17 cellular contexts compared by ENCODE assay signal in the genomic region with DNA sequence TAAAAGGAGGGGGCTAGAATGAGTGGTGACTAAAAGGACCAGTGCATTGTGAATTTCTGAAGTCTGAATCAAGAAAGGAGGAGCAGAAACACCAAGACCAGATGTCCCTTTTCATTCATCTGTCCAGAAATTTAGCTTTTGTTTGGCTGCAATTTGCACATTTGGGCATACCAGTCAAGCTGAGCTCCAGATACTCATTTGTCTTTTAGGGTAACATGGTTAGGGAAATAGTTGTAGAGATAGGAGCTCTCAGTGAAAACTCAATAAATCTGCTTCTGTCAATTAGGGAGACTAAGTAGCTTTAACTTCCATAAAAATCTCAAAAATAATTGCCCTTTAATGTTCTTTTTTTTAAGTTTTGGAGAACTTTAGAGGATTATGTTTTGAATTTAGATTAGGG. TPM values are rescaled to one million over a fixed set of nuclear protein-coding genes. Genes with fewer than 3 reads are reported as not detected.
A peak's percentile ranks its signal among the peaks of the same experiment; 100 is the strongest.
DNase-seq lines count a peak whose midpoint lies in the region; ATAC-seq and TF ChIP-seq lines count a peak whose summit lies in the region.
"Had no signal": no experiment of that assay in that cellular context is flagged by ENCODE, and none has a peak within 500 bp of the region (broad histone marks: within the 10 kb centered on the region; RNA-seq: fewer than 3 reads in every experiment).

No MANE protein-coding gene starts in this region.

- peak in 1 of 2 experiments; percentile 72; a peak in 2 of 4 replicates for TF ChIP-seq EP300 in SK-N-SH (IDR thresholded peaks at IDR 0.05; ENCODE audit: borderline replicate concordance in 1 of 2, low read depth in 1 of 2, low read length in 1 of 2)

- H3K36me3 ChIP-seq in SK-N-SH (replicated peaks in 1 of 2; ENCODE audit: control insufficient read depth in 1 of 2, insufficient read depth in 2 of 2, low read length in 1 of 2) (no peaks in the 10 kb centered on the region), fibroblast of lung (ENCODE audit: control insufficient read depth, insufficient read depth, low read length) (no peaks in the 10 kb centered on the region), neuronal stem cell (replicated peaks in 1 of 2; ENCODE audit: control insufficient read depth in 2 of 2, insufficient read depth in 2 of 2, low read length in 2 of 2) (no peaks in the 10 kb centered on the region)

- DNase-seq in AG10803 (ENCODE audit: low read depth) = peak; percentile 33
- DNase-seq in LHCN-M2 (ENCODE audit: low read depth) = peak; percentile 31
- peak; percentile 31 for DNase-seq in SK-N-SH
- DNase-seq in fibroblast of lung (ENCODE audit: low read depth in 2 of 2) = peak; percentile 16 to 47
- DNase-seq in NCI-H1417 (lab: John Stamatoyannopoulos, UW) = no peak
- no peak for DNase-seq in neuronal stem cell (ENCODE audit: low spot score)
- DNase-seq: C1 segment of cervical spinal cord; Calu3; CD4-positive, alpha-beta T cell; DMS153; DMS79 treated with DMSO at 0.1 percent for 48 hours; EL; GOT3; H9 had no signal

- H2AK5ac ChIP-seq in neuronal stem cell (ENCODE audit: low read depth, low read length) = no peak overlapping the region

- H2BK120ac ChIP-seq in neuronal stem cell (ENCODE audit: low read depth, low read length) = no peak overlapping the region

- H3K4me3 ChIP-seq in AG10803 (ENCODE audit: low read length) = no peak overlapping the region
- no peak overlapping the region for H3K4me3 ChIP-seq in SK-N-SH (ENCODE audit: low read depth in 2 of 2, low read length in 1 of 2)
- H3K4me3 ChIP-seq in fibroblast of lung (replicated peaks in 1 of 4; ENCODE audit: control extremely low read depth in 1 of 4, insufficient read depth in 1 of 4, low read depth in 3 of 4, low read length in 4 of 4) = no peak overlapping the region
- no peak overlapping the region for H3K4me3 ChIP-seq in neuronal stem cell (ENCODE audit: low read length in 2 of 2)

- no peak overlapping the region for H3K14ac ChIP-seq in neuronal stem cell (ENCODE audit: low read length)

- POLR2A ChIA-PET in SK-N-SH (lab: Yijun Ruan, JAX) = no interaction called here

- CTCF ChIA-PET in SK-N-SH (lab: Yijun Ruan, JAX) = interaction anchor here (0.9 to 4.2 kb wide), 8 partner anchors 8 to 448 kb away, joined by 3 to 16 read pairs (median 4); no protein-coding TSS in a partner anchor

- H2AFZ ChIP-seq in SK-N-SH (ENCODE audit: low read depth) (no peak overlapping the region), fibroblast of lung (ENCODE audit: low read length) (no peak overlapping the region), neuronal stem cell (ENCODE audit: low read length) (no peak overlapping the region)

- no peak overlapping the region for H4K8ac ChIP-seq in neuronal stem cell (ENCODE audit: low read depth, low read length)

- no peak overlapping the region for H3K4me3 Mint-ChIP-seq in activated T-helper 17 cell treated with anti-CD3 and anti-CD28 coated beads, Interleukin-2, amount 50 U/mL, for 72 hours
- H3K4me3 Mint-ChIP-seq: CD4-positive, alpha-beta T cell; H9 had no signal

- no peaks in the 10 kb centered on the region for H3K9me2 ChIP-seq in SK-N-SH

- H3K27ac ChIP-seq in SK-N-SH (ENCODE audit: low read depth in 2 of 2, low read length in 1 of 2) (peak overlapping the region in 1 of 2 experiments; percentile 70; a peak in 2 of 4 replicates), fibroblast of lung (ENCODE audit: insufficient read depth, low read length) (no peak overlapping the region), neuronal stem cell (replicated peaks; ENCODE audit: low read length) (no peak overlapping the region)
- H3K27ac ChIP-seq: 22Rv1 had no signal

- H3K9me3 ChIP-seq in SK-N-SH (no peaks in the 10 kb centered on the region), fibroblast of lung (ENCODE audit: control insufficient read depth, insufficient read depth, low read depth, low read length) (no peaks in the 10 kb centered on the region), neuronal stem cell (replicated peaks in 1 of 2; ENCODE audit: control insufficient read depth in 2 of 2, insufficient read depth in 1 of 2, low read depth in 1 of 2, low read length in 2 of 2) (no peaks in the 10 kb centered on the region)

- no peak overlapping the region for H4K91ac ChIP-seq in neuronal stem cell (ENCODE audit: low read depth, low read length, poor library complexity)

- H3K4me1 ChIP-seq in SK-N-SH (ENCODE audit: control insufficient read depth in 1 of 2, insufficient read depth in 2 of 2, low read depth in 1 of 2, low read length in 1 of 2) = peaks cover 0 to 38% of the 10 kb centered on the region in 2 experiments; a peak in 2 of 4 replicates
- no peaks in the 10 kb centered on the region for H3K4me1 ChIP-seq in fibroblast of lung (ENCODE audit: control insufficient read depth, extremely low read depth, insufficient read depth, low read length)
- H3K4me1 ChIP-seq in neuronal stem cell (ENCODE audit: control insufficient read depth in 2 of 2, insufficient read depth in 1 of 2, low read depth in 1 of 2, low read length in 2 of 2) = peaks cover 5 to 18% of the 10 kb centered on the region in 2 donors

- no peak overlapping the region for H3K23ac ChIP-seq in neuronal stem cell (ENCODE audit: low read depth, low read length, poor library complexity)

- H2BK5ac ChIP-seq in neuronal stem cell (ENCODE audit: low read length) = no peak overlapping the region

- peaks cover 22% of the 10 kb centered on the region for H3K4me1 Mint-ChIP-seq in activated T-helper 17 cell treated with anti-CD3 and anti-CD28 coated beads, Interleukin-2, amount 50 U/mL, for 72 hours

- no peaks in the 10 kb centered on the region for H3K27me3 Mint-ChIP-seq in activated T-helper 17 cell treated with anti-CD3 and anti-CD28 coated beads, Interleukin-2, amount 50 U/mL, for 72 hours
- H3K27me3 Mint-ChIP-seq: CD4-positive, alpha-beta T cell had no signal

- no peak for ATAC-seq in GM18868 (IDR thresholded peaks at IDR 0.05; ENCODE audit: unreplicated experiment)
- ATAC-seq in activated T-helper 17 cell treated with anti-CD3 and anti-CD28 coated beads, Interleukin-2, amount 50 U/mL, for 72 hours (replicated peaks) = no peak

- H2BK12ac ChIP-seq in neuronal stem cell (ENCODE audit: low read length) = no peak overlapping the region

- H3K18ac ChIP-seq in neuronal stem cell (ENCODE audit: low read length) = no peak overlapping the region

- H4K20me1 ChIP-seq in SK-N-SH (ENCODE audit: insufficient read depth) (no peaks in the 10 kb centered on the region), fibroblast of lung (ENCODE audit: control insufficient read depth, extremely low read depth, insufficient read depth, low read length) (no peaks in the 10 kb centered on the region)

- H3K79me2 ChIP-seq in SK-N-SH (ENCODE audit: insufficient read depth) (no peaks in the 10 kb centered on the region), fibroblast of lung (ENCODE audit: control insufficient read depth, insufficient read depth, low read length) (no peaks in the 10 kb centered on the region)

- H2BK15ac ChIP-seq in neuronal stem cell (ENCODE audit: low read length) = no peak overlapping the region

- H3K9me3 Mint-ChIP-seq in activated T-helper 17 cell treated with anti-CD3 and anti-CD28 coated beads, Interleukin-2, amount 50 U/mL, for 72 hours = no peaks in the 10 kb centered on the region
- H3K9me3 Mint-ChIP-seq: CD4-positive, alpha-beta T cell; H9 had no signal

- TF ChIP-seq CTCF in AG10803 (conservative IDR thresholded peaks at IDR 0.05; ENCODE audit: low read length) (no peak), SK-N-SH (IDR thresholded peaks at IDR 0.05) (no peak), fibroblast of lung (conservative IDR thresholded peaks at IDR 0.05 in 1 of 2, IDR thresholded peaks at IDR 0.05 in 1 of 2; ENCODE audit: low read depth in 1 of 2, low read length in 2 of 2) (no peak)

- no peaks in the 10 kb centered on the region for H3F3A ChIP-seq in SK-N-SH (replicated peaks; ENCODE audit: insufficient read depth)

- H3K4ac ChIP-seq in neuronal stem cell (ENCODE audit: low read length) = no peak overlapping the region

- no peak for TF ChIP-seq RAD21 in SK-N-SH (IDR thresholded peaks at IDR 0.05; ENCODE audit: low read length)

- H3K27me3 ChIP-seq in SK-N-SH (ENCODE audit: insufficient read depth) (no peaks in the 10 kb centered on the region), fibroblast of lung (ENCODE audit: control insufficient read depth, insufficient read depth, low read length) (no peaks in the 10 kb centered on the region), neuronal stem cell (ENCODE audit: control insufficient read depth in 3 of 3, insufficient read depth in 3 of 3, low read depth in 1 of 3, low read length in 3 of 3) (no peaks in the 10 kb centered on the region)

- H3K36me3 Mint-ChIP-seq in activated T-helper 17 cell treated with anti-CD3 and anti-CD28 coated beads, Interleukin-2, amount 50 U/mL, for 72 hours (ENCODE audit: low read depth) = no peaks in the 10 kb centered on the region

- no peak overlapping the region for H3K4me2 ChIP-seq in SK-N-SH
- H3K4me2 ChIP-seq in fibroblast of lung (ENCODE audit: extremely low read depth, insufficient read depth, low read length) = no peak overlapping the region
- H3K4me2 ChIP-seq in neuronal stem cell (ENCODE audit: insufficient read depth, low read length, poor library complexity, severe bottlenecking) = no peak overlapping the region

- H3K9ac ChIP-seq in SK-N-SH (no peak overlapping the region), fibroblast of lung (ENCODE audit: insufficient read depth, low read length) (no peak overlapping the region), neuronal stem cell (ENCODE audit: low read depth, low read length, poor library complexity) (no peak overlapping the region)

- no peak overlapping the region for H3K27ac Mint-ChIP-seq in activated T-helper 17 cell treated with anti-CD3 and anti-CD28 coated beads, Interleukin-2, amount 50 U/mL, for 72 hours
- H3K27ac Mint-ChIP-seq: CD4-positive, alpha-beta T cell had no signal

- H3K79me1 ChIP-seq in neuronal stem cell (ENCODE audit: low read depth, low read length) = no peaks in the 10 kb centered on the region

TF ChIP-seq in SK-N-SH, 30 proteins besides CTCF, POLR2A, EP300 and RAD21:
- TF ChIP-seq NRF1 (IDR thresholded peaks at IDR 0.05; ENCODE audit: low read depth, low read length) = no peak
- TF ChIP-seq CHD2 (IDR thresholded peaks at IDR 0.05; ENCODE audit: low read length, partially characterized antibody) = peak; percentile 35
- TF ChIP-seq RCOR1 (IDR thresholded peaks at IDR 0.05; ENCODE audit: low read length) = peak; percentile 79
- TF ChIP-seq NFIC (IDR thresholded peaks at IDR 0.05; ENCODE audit: borderline replicate concordance) = no peak

RNA-seq across cellular contexts. Expression of a gene that starts 50.6 kb away (rescaled TPM):
- total RNA-seq in LHCN-M2 (2014; rRNA removed) (65.5 and 67.5 TPM in 2 replicates), fibroblast of lung (14.9 and 19.0 TPM in 2 replicates)
- polyA plus RNA-seq in LHCN-M2 (2012) = 90.5 TPM
- polyA plus RNA-seq in SK-N-SH (2012; rRNA removed) (31.3 and 39.0 TPM in 2 replicates), fibroblast of lung (23.9 and 47.7 TPM in 2 replicates)
- polyA plus RNA-seq in SK-N-SH (2012; cell fraction: cytosol; rRNA removed) = 50.5 and 67.6 TPM in 2 replicates
- 13.2 and 15.5 TPM in 2 replicates for polyA plus RNA-seq in SK-N-SH (2012; cell fraction: nucleus; rRNA removed)
- polyA plus RNA-seq in fibroblast of lung (2012) = 35.8 and 66.8 TPM in 2 replicates
- polyA minus RNA-seq in fibroblast of lung (ENCODE audit: low replicate concordance) = 1.8 TPM in 1 of 2 replicates, not detected in the other
- total RNA-seq in activated T-helper 17 cell treated with anti-CD3 and anti-CD28 coated beads, Interleukin-2, amount 50 U/mL, for 72 hours = 100 to 1,000 TPM; 102 to 136 TPM
- polyA plus RNA-seq in neuronal stem cell (2013, experiment 1 of 2) = 95.3 TPM
- 101 TPM for polyA plus RNA-seq in neuronal stem cell (2013, experiment 2 of 2)

Comparison
In these comparisons a context has a peak if more than half of its experiments do, and no peak if none do; other contexts are left out.
1. DNase-seq: peak in AG10803 (single experiment), LHCN-M2 (single experiment), SK-N-SH (single experiment) and fibroblast of lung (2 of 2); none in NCI-H1417 (0 of 3) and neuronal stem cell (single experiment).